12 cellular contexts compared by ENCODE assay signal in genomic region chr9:79687131-79687447, GRCh38.
DNase-seq lines count a peak whose midpoint lies in the region; ATAC-seq and TF ChIP-seq lines count a peak whose summit lies in the region.
"Had no signal": no experiment of that assay in that cellular context is flagged by ENCODE, and none has a peak within 500 bp of the region (broad histone marks: within the 10 kb centered on the region; RNA-seq: fewer than 3 reads in every experiment).

No MANE protein-coding gene starts in this region.

- H3K9me3 ChIP-seq in Loucy (ENCODE audit: insufficient read depth, low read depth, low read length): no peaks in the 10 kb centered on the region
- no peaks in the 10 kb centered on the region for H3K9me3 ChIP-seq in body of pancreas
- H3K9me3 ChIP-seq: A549 had no signal

- no peaks in the 10 kb centered on the region for H3K27me3 ChIP-seq in Loucy (ENCODE audit: insufficient read depth, low read length, poor library complexity, severe bottlenecking)
- no peaks in the 10 kb centered on the region for H3K27me3 ChIP-seq in body of pancreas

- H3F3A ChIP-seq in Loucy (ENCODE audit: low read depth): peaks cover 3% of the 10 kb centered on the region; the same call in 1 of the 2 replicates

- peaks cover 41% of the 10 kb centered on the region for H3K79me2 ChIP-seq in Loucy (ENCODE audit: insufficient read depth, low read length)

- peak overlapping the region; percentile 82 for H3K4me2 ChIP-seq in Loucy (ENCODE audit: low read depth, low read length, poor library complexity, severe bottlenecking)
- H3K4me2 ChIP-seq: A549 had no signal

- H3K27ac ChIP-seq in body of pancreas: no peak overlapping the region
- H3K27ac ChIP-seq: A549 had no signal

- ATAC-seq in body of pancreas (no peak), left colon (no peak)
- ATAC-seq: A549, K562 had no signal

- H3K36me3 ChIP-seq in Loucy (ENCODE audit: insufficient read depth, low read length) (peaks cover 3% of the 10 kb centered on the region; the same call in 1 of the 2 replicates), body of pancreas (replicated peaks in 1 of 2; ENCODE audit: insufficient read depth in 1 of 2, low read depth in 2 of 2) (no peaks in the 10 kb centered on the region)

- H2AFZ ChIP-seq in Loucy (ENCODE audit: low read length): no peak overlapping the region

- no peak for TF ChIP-seq POLR2A in body of pancreas (IDR thresholded peaks at IDR 0.05)

- 76 to 90% methylated on average over 8 of the region's 8 CpGs for WGBS in body of pancreas, 2 donors

- H3K4me3 ChIP-seq in Loucy (ENCODE audit: low read length, poor library complexity, severe bottlenecking): peak overlapping the region; percentile 64
- no peak overlapping the region for H3K4me3 ChIP-seq in body of pancreas
- H3K4me3 ChIP-seq: A549, K562 had no signal

- H3K4me1 ChIP-seq in Loucy (ENCODE audit: insufficient read depth, low read length, poor library complexity, severe bottlenecking) (peaks cover 57% of the 10 kb centered on the region), body of pancreas (peaks cover 5% of the 10 kb centered on the region)
- H3K4me1 ChIP-seq: A549 had no signal

- intact Hi-C loops in body of pancreas (cut with DNase I): no loop called here
- intact Hi-C loops in cardiac septum (cut with DNase I): no loop called here
- intact Hi-C loops in left colon (cut with DNase I, micrococcal nuclease): no loop called here

- H3K9me2 ChIP-seq in Loucy (replicated peaks; ENCODE audit: low read depth, low read length): no peaks in the 10 kb centered on the region

- H4K20me1 ChIP-seq in Loucy (ENCODE audit: insufficient read depth, low read length, poor library complexity, severe bottlenecking): peaks cover 70% of the 10 kb centered on the region

- TF ChIP-seq CTCF in Loucy (conservative IDR thresholded peaks at IDR 0.05; ENCODE audit: low read length) (no peak), body of pancreas (IDR thresholded peaks at IDR 0.05) (no peak)

- peak; percentile 18 for DNase-seq in activated CD4-positive, alpha-beta T cell treated with anti-CD3 and anti-CD28 coated beads for 48 hours
- DNase-seq in activated CD4-positive, alpha-beta T cell treated with anti-CD3 and anti-CD28 coated beads, Interleukin-2, amount 50 U/mL, for 1 hour: no peak
- DNase-seq in astrocyte of the hippocampus (ENCODE audit: low read depth, low spot score): peak; percentile 42
- DNase-seq in stimulated activated CD8-positive, alpha-beta memory T cell treated with anti-CD3 and anti-CD28 coated beads, Interleukin-15, amount 100 ng/mL, for 48 hours (ENCODE audit: low read depth in 2 of 2): peak; percentile 18 to 24
- no peak for DNase-seq in body of pancreas
- DNase-seq in cardiac septum (ENCODE audit: low spot score): no peak
- no peak for DNase-seq in left colon
- DNase-seq: amygdala, NCI-H526 treated with DMSO at 0.1 percent for 48 hours had no signal

- no peak overlapping the region for H3K9ac ChIP-seq in Loucy (ENCODE audit: low read depth, low read length, poor library complexity, severe bottlenecking)

Comparison
In these comparisons a context has a peak if more than half of its experiments do, and no peak if none do; other contexts are left out.
1. DNase-seq: peak in activated CD4-positive, alpha-beta T cell treated with anti-CD3 and anti-CD28 coated beads for 48 hours (single experiment), astrocyte of the hippocampus (single experiment) and stimulated activated CD8-positive, alpha-beta memory T cell treated with anti-CD3 and anti-CD28 coated beads, Interleukin-15, amount 100 ng/mL, for 48 hours (2 of 2); none in activated CD4-positive, alpha-beta T cell treated with anti-CD3 and anti-CD28 coated beads, Interleukin-2, amount 50 U/mL, for 1 hour (single experiment), body of pancreas (0 of 4), cardiac septum (single experiment) and left colon (0 of 2).